In genomic region chr14:64879635-64880381, GRCh38 we compare ENCODE assay signal across 8 cellular contexts. TPM values are rescaled to one million over a fixed set of nuclear protein-coding genes. Genes with fewer than 3 reads are reported as not detected.
DNase-seq lines count a peak whose midpoint lies in the region; ATAC-seq and TF ChIP-seq lines count a peak whose summit lies in the region.

Gene SPTB (minus strand): TSS chr14:64879907. CDS start chr14:64823094, 56,813 bp downstream.

- no peaks in the 10 kb centered on the region for H3K4me1 ChIP-seq in breast epithelium
- H3K4me1 ChIP-seq in left lung = peaks cover 0 to 23% of the 10 kb centered on the region in 2 donors

- peak; percentile 80 for DNase-seq in GM13976 (ENCODE audit: low spot score)
- peak; percentile 10 for DNase-seq in M059J (ENCODE audit: low read depth)
- DNase-seq in breast epithelium (ENCODE audit: low spot score in 2 of 2) = peak in 1 of 2 donors; percentile 56
- peak; percentile 63 to 83 for DNase-seq in left lung
- DNase-seq in stimulated activated CD4-positive, alpha-beta T cell treated with anti-CD3 and anti-CD28 coated beads, Interleukin-4, amount 100 ng/mL, for 48 hours (ENCODE audit: low read depth in 2 of 2) = peak; percentile 37 to 52
- no peak for DNase-seq in OCI-M2 (lab: John Stamatoyannopoulos, UW; ENCODE audit: unreplicated experiment)

- no peaks in the 10 kb centered on the region for H3K36me3 ChIP-seq in breast epithelium
- H3K36me3 ChIP-seq in left lung = no peaks in the 10 kb centered on the region

- peak; percentile 95 for ATAC-seq in left lung
- ATAC-seq in HG03460 (IDR thresholded peaks at IDR 0.05; ENCODE audit: unreplicated experiment) = no peak

- H3K27me3 ChIP-seq in breast epithelium = peaks cover 0 to 10% of the 10 kb centered on the region in 2 donors
- peaks cover 28 to 78% of the 10 kb centered on the region in 2 donors for H3K27me3 ChIP-seq in left lung

- intact Hi-C loops in breast epithelium (cut with DNase I; ENCODE audit: low total_unique reads) = no loop called here
- intact Hi-C loops in left lung (cut with DNase I) = no loop called here

- H3K27ac ChIP-seq in VCaP (peak within 1 kb of the TSS; percentile 67), breast epithelium (no peak within 1 kb of the TSS), left lung (no peak within 1 kb of the TSS)

- in situ Hi-C loops in GM13976 (cut with MboI; ENCODE audit: low sequenced_read_pairs, unreplicated experiment) = no loop called here

- no peak for TF ChIP-seq POLR2A in breast epithelium (IDR thresholded peaks at IDR 0.05)

- no peaks in the 10 kb centered on the region for H3K9me3 ChIP-seq in breast epithelium
- no peaks in the 10 kb centered on the region for H3K9me3 ChIP-seq in left lung

- H3K4me3 ChIP-seq in breast epithelium (peak within 1 kb of the TSS; percentile 46 to 82 (median 65)), left lung (peak within 1 kb of the TSS; percentile 43 to 49)

- TF ChIP-seq CTCF in GM13976 (IDR thresholded peaks at IDR 0.05; ENCODE audit: borderline replicate concordance, control extremely low read depth, extremely low read depth, insufficient read depth, missing control alignments) (no peak), VCaP (conservative IDR thresholded peaks at IDR 0.05) (no peak), breast epithelium (IDR thresholded peaks at IDR 0.05) (no peak), left lung (IDR thresholded peaks at IDR 0.05) (no peak)

RNA-seq across cellular contexts. Expression of gene SPTB, which starts in this region (rescaled TPM):
- 0.86 and 1.5 TPM in 2 replicates for total RNA-seq in M059J (2014; rRNA removed; shearing (Covaris generic))
- total RNA-seq in breast epithelium (1 to 10 TPM in 2 of 3 donors, under 1 TPM in 1; 0.88 to 2.6 (median 2.1) TPM), left lung (1 to 10 TPM; 2.3 to 2.6 TPM)
